Comparison of ENCODE assay signal across 1 cellular context in the genomic region with DNA sequence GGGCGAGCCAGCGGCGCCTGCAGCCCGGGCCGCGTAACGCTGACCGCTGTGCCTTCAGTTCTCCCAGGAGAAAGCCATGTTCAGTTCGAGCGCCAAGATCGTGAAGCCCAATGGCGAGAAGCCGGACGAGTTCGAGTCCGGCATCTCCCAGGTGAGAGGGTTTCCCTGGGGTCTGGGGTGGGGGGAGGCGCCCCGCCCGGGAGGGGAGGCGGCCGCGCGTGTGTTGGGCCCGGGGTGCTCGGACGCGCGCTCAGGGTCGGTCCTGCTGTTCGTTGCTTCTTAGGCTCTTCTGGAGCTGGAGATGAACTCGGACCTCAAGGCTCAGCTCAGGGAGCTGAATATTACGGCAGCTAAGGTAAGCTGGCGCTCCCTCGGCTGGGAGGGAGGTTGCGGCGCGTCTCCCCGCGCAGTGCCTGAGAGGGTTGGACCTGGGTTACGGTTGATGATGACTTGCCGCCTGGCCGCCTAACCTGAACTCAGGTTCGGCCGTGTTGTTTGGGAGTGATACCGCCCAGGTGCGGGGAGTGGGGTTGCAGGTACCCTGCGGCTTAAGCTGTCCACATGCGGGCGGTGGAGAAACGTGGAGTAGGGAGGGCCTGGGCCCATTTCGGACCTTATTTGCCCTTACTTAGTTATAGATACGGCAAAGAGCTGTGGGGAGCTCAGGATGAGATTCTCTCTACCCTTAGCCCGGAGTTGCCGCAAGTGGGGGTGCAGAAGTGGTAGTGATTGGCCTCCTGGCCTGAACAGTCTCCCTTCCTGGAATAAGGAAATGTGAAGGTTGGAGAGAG.
TF ChIP-seq lines count a peak whose summit lies in the region.

No MANE protein-coding gene starts in this region.

TF ChIP-seq in HEK293, 187 proteins besides CTCF, POLR2A, EP300 and RAD21 (continued from another document):
- TF ChIP-seq BCL6B (tag by site-specific recombination; IDR thresholded peaks at IDR 0.05) (no peak), ZNF132 (tag by site-specific recombination; IDR thresholded peaks at IDR 0.05; ENCODE audit: borderline replicate concordance) (no peak), ZEB2 (tag by site-specific recombination; IDR thresholded peaks at IDR 0.05) (no peak), ZNF18 (tag by site-specific recombination; IDR thresholded peaks at IDR 0.05) (no peak), ZBTB7A (tag by site-specific recombination; IDR thresholded peaks at IDR 0.05; ENCODE audit: low read depth) (no peak), ZNF837 (tag by site-specific recombination; IDR thresholded peaks at IDR 0.05) (no peak), PRDM2 (tag by site-specific recombination; IDR thresholded peaks at IDR 0.05; ENCODE audit: borderline replicate concordance) (no peak), ZNF391 (tag by site-specific recombination; IDR thresholded peaks at IDR 0.05; ENCODE audit: borderline replicate concordance, low read depth) (no peak), ZNF488 (tag by site-specific recombination; IDR thresholded peaks at IDR 0.05) (no peak), ZNF626 (tag by site-specific recombination; IDR thresholded peaks at IDR 0.05) (no peak), GLIS2 (tag by site-specific recombination; IDR thresholded peaks at IDR 0.05) (no peak), KLF7 (tag by site-specific recombination; IDR thresholded peaks at IDR 0.05; ENCODE audit: borderline replicate concordance) (no peak)
- TF ChIP-seq, protein P1, sequence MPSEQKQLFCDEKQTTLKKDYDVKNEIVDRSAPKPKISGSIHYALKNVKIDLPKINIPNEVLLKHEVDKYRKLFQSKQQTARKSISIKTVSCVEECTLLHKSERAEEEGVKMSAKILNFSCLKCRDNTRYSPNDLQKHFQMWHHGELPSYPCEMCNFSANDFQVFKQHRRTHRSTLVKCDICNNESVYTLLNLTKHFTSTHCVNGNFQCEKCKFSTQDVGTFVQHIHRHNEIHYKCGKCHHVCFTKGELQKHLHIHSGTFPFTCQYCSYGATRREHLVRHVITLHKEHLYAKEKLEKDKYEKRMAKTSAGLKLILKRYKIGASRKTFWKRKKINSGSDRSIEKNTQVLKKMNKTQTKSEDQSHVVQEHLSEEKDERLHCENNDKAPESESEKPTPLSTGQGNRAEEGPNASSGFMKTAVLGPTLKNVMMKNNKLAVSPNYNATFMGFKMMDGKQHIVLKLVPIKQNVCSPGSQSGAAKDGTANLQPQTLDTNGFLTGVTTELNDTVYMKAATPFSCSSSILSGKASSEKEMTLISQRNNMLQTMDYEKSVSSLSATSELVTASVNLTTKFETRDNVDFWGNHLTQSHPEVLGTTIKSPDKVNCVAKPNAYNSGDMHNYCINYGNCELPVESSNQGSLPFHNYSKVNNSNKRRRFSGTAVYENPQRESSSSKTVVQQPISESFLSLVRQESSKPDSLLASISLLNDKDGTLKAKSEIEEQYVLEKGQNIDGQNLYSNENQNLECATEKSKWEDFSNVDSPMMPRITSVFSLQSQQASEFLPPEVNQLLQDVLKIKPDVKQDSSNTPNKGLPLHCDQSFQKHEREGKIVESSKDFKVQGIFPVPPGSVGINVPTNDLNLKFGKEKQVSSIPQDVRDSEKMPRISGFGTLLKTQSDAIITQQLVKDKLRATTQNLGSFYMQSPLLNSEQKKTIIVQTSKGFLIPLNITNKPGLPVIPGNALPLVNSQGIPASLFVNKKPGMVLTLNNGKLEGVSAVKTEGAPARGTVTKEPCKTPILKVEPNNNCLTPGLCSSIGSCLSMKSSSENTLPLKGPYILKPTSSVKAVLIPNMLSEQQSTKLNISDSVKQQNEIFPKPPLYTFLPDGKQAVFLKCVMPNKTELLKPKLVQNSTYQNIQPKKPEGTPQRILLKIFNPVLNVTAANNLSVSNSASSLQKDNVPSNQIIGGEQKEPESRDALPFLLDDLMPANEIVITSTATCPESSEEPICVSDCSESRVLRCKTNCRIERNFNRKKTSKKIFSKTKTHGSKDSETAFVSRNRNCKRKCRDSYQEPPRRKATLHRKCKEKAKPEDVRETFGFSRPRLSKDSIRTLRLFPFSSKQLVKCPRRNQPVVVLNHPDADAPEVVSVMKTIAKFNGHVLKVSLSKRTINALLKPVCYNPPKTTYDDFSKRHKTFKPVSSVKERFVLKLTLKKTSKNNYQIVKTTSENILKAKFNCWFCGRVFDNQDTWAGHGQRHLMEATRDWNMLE (tag by site-specific recombination; conservative IDR thresholded peaks at IDR 0.05; ENCODE audit: low read depth), result no peak
